8 cellular contexts compared by ENCODE assay signal in the genomic region with DNA sequence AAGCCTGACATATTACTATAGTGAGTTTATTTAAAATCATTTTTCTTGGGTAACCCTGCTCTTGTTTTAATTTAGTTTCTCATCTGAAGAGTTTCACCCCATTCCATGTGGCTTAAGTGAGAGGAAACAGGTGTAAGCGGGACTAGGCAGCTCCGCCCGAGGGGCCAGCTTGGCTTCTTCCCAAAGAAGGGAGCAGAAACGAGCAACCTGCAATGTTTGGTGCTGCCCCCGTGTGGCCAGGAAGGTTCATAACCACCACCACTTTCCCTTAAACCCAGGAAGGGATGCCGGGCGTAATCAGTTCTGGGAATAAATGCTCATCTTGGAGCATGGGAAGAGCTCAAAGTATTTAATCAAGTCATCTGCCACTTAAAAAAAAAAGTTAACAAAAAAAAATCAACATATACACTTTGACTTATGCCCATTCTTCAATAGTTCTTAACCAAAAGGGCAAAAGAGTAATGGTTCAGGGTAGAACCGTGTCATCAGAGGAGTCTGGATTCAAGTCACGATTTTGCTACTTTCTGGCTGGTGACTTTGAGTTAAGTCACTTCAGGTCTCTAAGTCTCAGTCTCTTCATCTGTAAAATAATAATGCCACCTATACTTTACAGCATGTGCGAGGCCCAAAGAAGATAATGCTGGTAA.
DNase-seq lines count a peak whose midpoint lies in the region; ATAC-seq, FAIRE-seq and TF ChIP-seq lines count a peak whose summit lies in the region.

No MANE protein-coding gene starts in this region.

- WGBS in esophagus squamous epithelium, 2 donors: 29 to 42% methylated on average over 8 to 10 of the region's 10 CpGs

- TF ChIP-seq CTCF in AG10803 (conservative IDR thresholded peaks at IDR 0.05; ENCODE audit: low read length) (peak; percentile 83), OCI-LY3 (IDR thresholded peaks at IDR 0.05; ENCODE audit: low read depth, low read length) (peak; percentile 87), esophagus squamous epithelium (IDR thresholded peaks at IDR 0.05) (peak; percentile 61 to 81 (median 72))

- H3K9me3 ChIP-seq in OCI-LY3 (ENCODE audit: insufficient read depth, low read length) (no peaks in the 10 kb centered on the region), esophagus squamous epithelium (no peaks in the 10 kb centered on the region)

- no peak overlapping the region for H3K4me3 Mint-ChIP-seq in natural killer cell treated with Interleukin-12 subunit alpha and Interleukin-12 subunit beta and Interleukin-15 and Interleukin-18, amount 100 ng/mL, for 72 hours

- H3K9ac ChIP-seq in OCI-LY3 (ENCODE audit: low read length): peak overlapping the region; percentile 48; the same call in 1 of the 2 replicates

- intact Hi-C loops in esophagus squamous epithelium (cut with DNase I): no loop called here

- no peaks in the 10 kb centered on the region for H3K27me3 Mint-ChIP-seq in natural killer cell treated with Interleukin-12 subunit alpha and Interleukin-12 subunit beta and Interleukin-15 and Interleukin-18, amount 100 ng/mL, for 72 hours

- peak overlapping the region; percentile 99 for H2AFZ ChIP-seq in OCI-LY3 (ENCODE audit: low read depth, low read length)

- H3K4me1 ChIP-seq in OCI-LY3 (ENCODE audit: low read length): peaks cover 4% of the 10 kb centered on the region; the same call in 1 of the 2 replicates
- H3K4me1 ChIP-seq in esophagus squamous epithelium: peaks cover 0 to 6% (median 0%) of the 10 kb centered on the region in 3 donors

- H3K4me2 ChIP-seq in OCI-LY3 (ENCODE audit: low read length): peak overlapping the region; percentile 65

- H3K27ac ChIP-seq in OCI-LY3 (ENCODE audit: low read length): no peak overlapping the region
- H3K27ac ChIP-seq in esophagus squamous epithelium: no peak overlapping the region

- H3K36me3 ChIP-seq in OCI-LY3 (replicated peaks; ENCODE audit: low read depth, low read length) (no peaks in the 10 kb centered on the region), esophagus squamous epithelium (peaks cover 0 to 12% (median 0%) of the 10 kb centered on the region in 3 donors)

- no peaks in the 10 kb centered on the region for H3K27me3 ChIP-seq in OCI-LY3 (ENCODE audit: low read depth, low read length)
- H3K27me3 ChIP-seq in esophagus squamous epithelium: no peaks in the 10 kb centered on the region

- H4K20me1 ChIP-seq in OCI-LY3 (ENCODE audit: insufficient read depth, low read length): no peaks in the 10 kb centered on the region

- DNase-seq in AG10803 (ENCODE audit: low read depth) (peak; percentile 56), HTR-8/SVneo (ENCODE audit: insufficient read length, low spot score) (peak; percentile 74), activated T-cell treated with anti-CD3 and anti-CD28 coated beads for 48 hours (ENCODE audit: low read depth) (peak; percentile 57), esophagus squamous epithelium (lab: John Stamatoyannopoulos, UW) (no peak)
- DNase-seq in natural killer cell treated with Interleukin-12 subunit alpha and Interleukin-12 subunit beta and Interleukin-15 and Interleukin-18, amount 100 ng/mL, for 72 hours (ENCODE audit: low spot score): peak; percentile 68
- peak; percentile 80 for DNase-seq in stimulated activated naive CD8-positive, alpha-beta T cell treated with anti-CD3 and anti-CD28 coated beads, Interleukin-15, Interleukin-2, amounts not matched to agents 100 U/mL and 50 U/mL, for 24 hours

- H3K4me1 Mint-ChIP-seq in natural killer cell treated with Interleukin-12 subunit alpha and Interleukin-12 subunit beta and Interleukin-15 and Interleukin-18, amount 100 ng/mL, for 72 hours (ENCODE audit: low read depth in 2 of 2): peaks cover 0 to 2% of the 10 kb centered on the region in 2 donors

- H3K4me3 ChIP-seq in AG10803 (ENCODE audit: low read length) (no peak overlapping the region), OCI-LY3 (ENCODE audit: low read length) (peak overlapping the region; percentile 76), esophagus squamous epithelium (no peak overlapping the region)

- H3K9me3 Mint-ChIP-seq in natural killer cell treated with Interleukin-12 subunit alpha and Interleukin-12 subunit beta and Interleukin-15 and Interleukin-18, amount 100 ng/mL, for 72 hours: no peaks in the 10 kb centered on the region

- peak; percentile 60 for ATAC-seq in GM19025 (IDR thresholded peaks at IDR 0.05; ENCODE audit: low read depth, unreplicated experiment)
- peak in 1 of 2 donors; percentile 67 for ATAC-seq in natural killer cell treated with Interleukin-12 subunit alpha and Interleukin-12 subunit beta and Interleukin-15 and Interleukin-18, amount 100 ng/mL, for 72 hours
- ATAC-seq in stimulated activated naive CD8-positive, alpha-beta T cell treated with anti-CD3 and anti-CD28 coated beads, Interleukin-15, Interleukin-2, amounts not matched to agents 100 U/mL and 50 U/mL, for 24 hours: peak; percentile 78

- no peaks in the 10 kb centered on the region for H3K79me2 ChIP-seq in OCI-LY3 (ENCODE audit: low read length)

- FAIRE-seq in HTR-8/SVneo (lab: Jason Lieb, UNC): peak; percentile 68

- no peak overlapping the region for H3K27ac Mint-ChIP-seq in natural killer cell treated with Interleukin-12 subunit alpha and Interleukin-12 subunit beta and Interleukin-15 and Interleukin-18, amount 100 ng/mL, for 72 hours

- no peaks in the 10 kb centered on the region for H3K36me3 Mint-ChIP-seq in natural killer cell treated with Interleukin-12 subunit alpha and Interleukin-12 subunit beta and Interleukin-15 and Interleukin-18, amount 100 ng/mL, for 72 hours

- no peak for TF ChIP-seq POLR2A in esophagus squamous epithelium (IDR thresholded peaks at IDR 0.05)
